24 cellular contexts compared by ENCODE assay signal in the genomic region with DNA sequence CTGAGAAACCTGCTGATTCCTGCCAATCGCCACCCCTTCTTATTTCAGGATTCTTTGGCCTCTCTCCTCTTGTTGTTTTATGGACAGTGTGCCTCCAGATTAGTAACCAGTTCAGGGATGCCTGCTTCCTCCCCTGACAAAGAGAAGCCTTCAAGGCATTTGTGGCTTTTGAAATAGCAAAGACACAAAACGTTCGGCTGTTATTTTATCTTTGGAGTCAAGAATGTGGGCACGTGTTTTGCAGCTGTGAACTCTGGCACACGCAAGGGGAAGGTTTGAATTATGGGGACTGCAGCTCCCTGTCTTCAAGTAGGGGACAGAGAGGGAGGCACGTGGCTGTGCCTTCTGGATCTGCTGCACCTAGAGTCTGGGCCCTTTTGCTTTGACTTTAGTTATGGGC.
A peak's percentile ranks its signal among the peaks of the same experiment; 100 is the strongest.
DNase-seq lines count a peak whose midpoint lies in the region; ATAC-seq and TF ChIP-seq lines count a peak whose summit lies in the region.
"Had no signal": no experiment of that assay in that cellular context is flagged by ENCODE, and none has a peak within 500 bp of the region (broad histone marks: within the 10 kb centered on the region; RNA-seq: fewer than 3 reads in every experiment).

No MANE protein-coding gene starts in this region.

- H3K4me1 ChIP-seq in neuronal stem cell (ENCODE audit: control insufficient read depth in 2 of 2, insufficient read depth in 1 of 2, low read depth in 1 of 2, low read length in 2 of 2) (peaks cover 0 to 2% of the 10 kb centered on the region in 2 donors), mesenchymal stem cell (ENCODE audit: control insufficient read depth, insufficient read depth, low read depth, low read length) (peaks cover 10% of the 10 kb centered on the region), left lung (no peaks in the 10 kb centered on the region)
- H3K4me1 ChIP-seq: body of pancreas, testis had no signal

- H2BK15ac ChIP-seq in neuronal stem cell (ENCODE audit: low read length), result no peak overlapping the region
- no peak overlapping the region for H2BK15ac ChIP-seq in mesenchymal stem cell (ENCODE audit: low read depth, poor library complexity, severe bottlenecking)

- WGBS in neuronal stem cell (ENCODE audit: extremely low coverage in 2 of 2, insufficient read length in 2 of 2, insufficient replicate concordance in 1 of 2), 2 donors, result no CpG with 5 or more reads among the region's 6 CpGs
- 74% methylated on average over 6 of the region's 6 CpGs for WGBS in mesenchymal stem cell

- H3K4ac ChIP-seq in neuronal stem cell (ENCODE audit: low read length) (no peak overlapping the region), mesenchymal stem cell (ENCODE audit: low read depth in 1 of 2, low read length in 2 of 2) (no peak overlapping the region)

- H3K36me3 ChIP-seq in neuronal stem cell (replicated peaks in 1 of 2; ENCODE audit: control insufficient read depth in 2 of 2, insufficient read depth in 2 of 2, low read length in 2 of 2), result no peaks in the 10 kb centered on the region
- H3K36me3 ChIP-seq in mesenchymal stem cell (ENCODE audit: control insufficient read depth in 1 of 2, insufficient read depth in 2 of 2, low read depth in 1 of 2, low read length in 2 of 2), result no peaks in the 10 kb centered on the region
- H3K36me3 ChIP-seq in left lung, result no peaks in the 10 kb centered on the region

- H3K27ac ChIP-seq in neuronal stem cell (replicated peaks; ENCODE audit: low read length), result no peak overlapping the region
- H3K27ac ChIP-seq in mesenchymal stem cell (ENCODE audit: low read length, poor library complexity, severe bottlenecking), result no peak overlapping the region
- H3K27ac ChIP-seq in left lung, result no peak overlapping the region
- H3K27ac ChIP-seq: body of pancreas, testis had no signal

- no peak overlapping the region for H3K27ac Mint-ChIP-seq in activated T-helper 1 cell treated with anti-CD3 and anti-CD28 coated beads, Interleukin-12 subunit alpha, Interleukin-12 subunit beta, Interleukin-2, Interleukin-4 antibody, amounts not matched to agents 30 ng/mL and 10 ng/mL and 1 ng/mL, durations not matched to agents 14 hours and 24 hours and 36 hours
- H3K27ac Mint-ChIP-seq: activated naive CD8-positive, alpha-beta T cell treated with anti-CD3 and anti-CD28 coated beads for 36 hours; CD4-positive, CD25-positive, alpha-beta regulatory T cell had no signal

- H2BK12ac ChIP-seq in neuronal stem cell (ENCODE audit: low read length), result no peak overlapping the region
- no peak overlapping the region for H2BK12ac ChIP-seq in mesenchymal stem cell (ENCODE audit: low read length in 2 of 2)

- H3K79me1 ChIP-seq in neuronal stem cell (ENCODE audit: low read depth, low read length) (no peaks in the 10 kb centered on the region), mesenchymal stem cell (replicated peaks; ENCODE audit: low read length, poor library complexity, severe bottlenecking) (no peaks in the 10 kb centered on the region)

- H3K9me3 ChIP-seq in neuronal stem cell (replicated peaks in 1 of 2; ENCODE audit: control insufficient read depth in 2 of 2, insufficient read depth in 1 of 2, low read depth in 1 of 2, low read length in 2 of 2), result no peaks in the 10 kb centered on the region
- H3K9me3 ChIP-seq in mesenchymal stem cell (ENCODE audit: control insufficient read depth, low read length), result no peaks in the 10 kb centered on the region
- no peaks in the 10 kb centered on the region for H3K9me3 ChIP-seq in left lung
- H3K9me3 ChIP-seq: body of pancreas, testis had no signal

- intact Hi-C loops in left lung (cut with DNase I), result no loop called here
- intact Hi-C loops in activated T-helper 1 cell treated with anti-CD3 and anti-CD28 coated beads, Interleukin-12 subunit alpha, Interleukin-12 subunit beta, Interleukin-2, Interleukin-4 antibody, amounts not matched to agents 30 ng/mL and 10 ng/mL and 1 ng/mL, durations not matched to agents 14 hours and 24 hours and 36 hours (cut with micrococcal nuclease), result no loop called here

- no peak overlapping the region for H3K18ac ChIP-seq in neuronal stem cell (ENCODE audit: low read length)
- no peak overlapping the region for H3K18ac ChIP-seq in mesenchymal stem cell (ENCODE audit: low read depth in 1 of 2, low read length in 2 of 2)

- H3K27me3 Mint-ChIP-seq in activated T-helper 1 cell treated with anti-CD3 and anti-CD28 coated beads, Interleukin-12 subunit alpha, Interleukin-12 subunit beta, Interleukin-2, Interleukin-4 antibody, amounts not matched to agents 30 ng/mL and 10 ng/mL and 1 ng/mL, durations not matched to agents 14 hours and 24 hours and 36 hours (ENCODE audit: insufficient read depth), result peaks cover 2% of the 10 kb centered on the region

- H3K4me3 ChIP-seq in neuronal stem cell (ENCODE audit: low read length in 2 of 2) (no peak overlapping the region), mesenchymal stem cell (ENCODE audit: insufficient read depth in 1 of 2, low read depth in 1 of 2, low read length in 2 of 2) (no peak overlapping the region), left lung (no peak overlapping the region)
- H3K4me3 ChIP-seq: body of pancreas, testis had no signal

- no peaks in the 10 kb centered on the region for H3K4me1 Mint-ChIP-seq in activated T-helper 1 cell treated with anti-CD3 and anti-CD28 coated beads, Interleukin-12 subunit alpha, Interleukin-12 subunit beta, Interleukin-2, Interleukin-4 antibody, amounts not matched to agents 30 ng/mL and 10 ng/mL and 1 ng/mL, durations not matched to agents 14 hours and 24 hours and 36 hours (ENCODE audit: low read depth)
- H3K4me1 Mint-ChIP-seq: activated naive CD8-positive, alpha-beta T cell treated with anti-CD3 and anti-CD28 coated beads for 36 hours; CD4-positive, CD25-positive, alpha-beta regulatory T cell had no signal

- no peak overlapping the region for H3K4me3 Mint-ChIP-seq in activated T-helper 1 cell treated with anti-CD3 and anti-CD28 coated beads, Interleukin-12 subunit alpha, Interleukin-12 subunit beta, Interleukin-2, Interleukin-4 antibody, amounts not matched to agents 30 ng/mL and 10 ng/mL and 1 ng/mL, durations not matched to agents 14 hours and 24 hours and 36 hours
- H3K4me3 Mint-ChIP-seq: activated naive CD8-positive, alpha-beta T cell treated with anti-CD3 and anti-CD28 coated beads for 36 hours; CD4-positive, CD25-positive, alpha-beta regulatory T cell had no signal

- no peak overlapping the region for H3K23ac ChIP-seq in neuronal stem cell (ENCODE audit: low read depth, low read length, poor library complexity)
- H3K23ac ChIP-seq in mesenchymal stem cell (ENCODE audit: low read length in 2 of 2), result no peak overlapping the region

- ATAC-seq in left lung, result no peak
- ATAC-seq: body of pancreas; left cardiac atrium; Right ventricle myocardium inferior; stimulated activated naive CD8-positive, alpha-beta T cell treated with anti-CD3 and anti-CD28 coated beads, Interleukin-15, Interleukin-2, amounts not matched to agents 100 U/mL and 50 U/mL, for 24 hours had no signal

- H3K9ac ChIP-seq in neuronal stem cell (ENCODE audit: low read depth, low read length, poor library complexity) (no peak overlapping the region), mesenchymal stem cell (ENCODE audit: low read length) (no peak overlapping the region)

- no peak overlapping the region for H3K4me2 ChIP-seq in neuronal stem cell (ENCODE audit: insufficient read depth, low read length, poor library complexity, severe bottlenecking)
- no peak overlapping the region for H3K4me2 ChIP-seq in mesenchymal stem cell (ENCODE audit: low read length, poor library complexity, severe bottlenecking)

- H3K27me3 ChIP-seq in neuronal stem cell (ENCODE audit: control insufficient read depth in 3 of 3, insufficient read depth in 3 of 3, low read depth in 1 of 3, low read length in 3 of 3) (no peaks in the 10 kb centered on the region), mesenchymal stem cell (ENCODE audit: control insufficient read depth in 1 of 2, insufficient read depth in 1 of 2, low read length in 2 of 2) (peaks cover 0 to 8% of the 10 kb centered on the region in 2 experiments), left lung (no peaks in the 10 kb centered on the region)
- H3K27me3 ChIP-seq: body of pancreas, testis had no signal

- H2AK5ac ChIP-seq in neuronal stem cell (ENCODE audit: low read depth, low read length), result no peak overlapping the region
- H2AK5ac ChIP-seq in mesenchymal stem cell (ENCODE audit: low read length, severe bottlenecking), result no peak overlapping the region

- no peak overlapping the region for H4K91ac ChIP-seq in neuronal stem cell (ENCODE audit: low read depth, low read length, poor library complexity)
- H4K91ac ChIP-seq in mesenchymal stem cell (ENCODE audit: low read length), result no peak overlapping the region

- no peak overlapping the region for H2BK5ac ChIP-seq in neuronal stem cell (ENCODE audit: low read length)
- no peak overlapping the region for H2BK5ac ChIP-seq in mesenchymal stem cell (ENCODE audit: low read depth, low read length, poor library complexity, severe bottlenecking)

- H2BK120ac ChIP-seq in neuronal stem cell (ENCODE audit: low read depth, low read length) (no peak overlapping the region), mesenchymal stem cell (ENCODE audit: low read depth, low read length) (no peak overlapping the region)

- no peaks in the 10 kb centered on the region for H3K36me3 Mint-ChIP-seq in activated T-helper 1 cell treated with anti-CD3 and anti-CD28 coated beads, Interleukin-12 subunit alpha, Interleukin-12 subunit beta, Interleukin-2, Interleukin-4 antibody, amounts not matched to agents 30 ng/mL and 10 ng/mL and 1 ng/mL, durations not matched to agents 14 hours and 24 hours and 36 hours (ENCODE audit: low read depth)
- H3K36me3 Mint-ChIP-seq: activated naive CD8-positive, alpha-beta T cell treated with anti-CD3 and anti-CD28 coated beads for 36 hours; CD4-positive, CD25-positive, alpha-beta regulatory T cell had no signal

- peaks cover 2% of the 10 kb centered on the region for H3K9me3 Mint-ChIP-seq in activated T-helper 1 cell treated with anti-CD3 and anti-CD28 coated beads, Interleukin-12 subunit alpha, Interleukin-12 subunit beta, Interleukin-2, Interleukin-4 antibody, amounts not matched to agents 30 ng/mL and 10 ng/mL and 1 ng/mL, durations not matched to agents 14 hours and 24 hours and 36 hours

- H2AFZ ChIP-seq in neuronal stem cell (ENCODE audit: low read length), result peak overlapping the region; percentile 29
- H2AFZ ChIP-seq in mesenchymal stem cell (ENCODE audit: low read depth, low read length), result no peak overlapping the region

- DNase-seq in GM03348 (ENCODE audit: low spot score), result peak; percentile 24
- DNase-seq in RPMI7951 (ENCODE audit: low read depth), result peak; percentile 99
- DNase-seq in epidermal melanocyte (ENCODE audit: insufficient read length, low spot score), result peak; percentile 32
- no peak for DNase-seq in neuronal stem cell (ENCODE audit: low spot score)
- no peak for DNase-seq in mesenchymal stem cell
- DNase-seq in left lung, result no peak
- no peak for DNase-seq in activated T-helper 1 cell treated with anti-CD3 and anti-CD28 coated beads, Interleukin-12 subunit alpha, Interleukin-12 subunit beta, Interleukin-2, Interleukin-4 antibody, amounts not matched to agents 30 ng/mL and 10 ng/mL and 1 ng/mL, durations not matched to agents 14 hours and 24 hours and 36 hours (ENCODE audit: low spot score)
- DNase-seq: activated effector memory CD4-positive, alpha-beta T cell treated with Interleukin-2 at 50 U/mL for 16 hours; activated naive CD8-positive, alpha-beta T cell treated with anti-CD3 and anti-CD28 coated beads for 36 hours; activated T-cell treated with anti-CD3 and anti-CD28 coated beads for 4 hours; body of pancreas; CD4-positive, CD25-positive, alpha-beta regulatory T cell; GOT3; KG1; left cardiac atrium; NCI-H1436 treated with DMSO at 0.1 percent for 48 hours; NCI-H2107; NCI-H446; NCI-H82; nucleus accumbens; stimulated activated naive CD8-positive, alpha-beta T cell treated with anti-CD3 and anti-CD28 coated beads, Interleukin-15, Interleukin-2, amounts not matched to agents 100 U/mL and 50 U/mL, for 24 hours; T-helper 2 cell; testis had no signal

- H3K14ac ChIP-seq in neuronal stem cell (ENCODE audit: low read length), result no peak overlapping the region
- H3K14ac ChIP-seq in mesenchymal stem cell (ENCODE audit: low read length in 2 of 2), result no peak overlapping the region

- TF ChIP-seq CTCF in left lung (IDR thresholded peaks at IDR 0.05), result no peak

- H4K8ac ChIP-seq in neuronal stem cell (ENCODE audit: low read depth, low read length) (no peak overlapping the region), mesenchymal stem cell (ENCODE audit: low read length) (no peak overlapping the region)

Comparison
In these comparisons a context has a peak if more than half of its experiments do, and no peak if none do; other contexts are left out.
1. DNase-seq: peak in GM03348 (single experiment), RPMI7951 (single experiment) and epidermal melanocyte (single experiment); none in neuronal stem cell (single experiment), mesenchymal stem cell (single experiment), left lung (0 of 2) and activated T-helper 1 cell treated with anti-CD3 and anti-CD28 coated beads, Interleukin-12 subunit alpha, Interleukin-12 subunit beta, Interleukin-2, Interleukin-4 antibody, amounts not matched to agents 30 ng/mL and 10 ng/mL and 1 ng/mL, durations not matched to agents 14 hours and 24 hours and 36 hours (single experiment).